20 cellular contexts compared by ENCODE assay signal in genomic region chr1:200260587-200261335, GRCh38.
A peak's percentile ranks its signal among the peaks of the same experiment; 100 is the strongest.
DNase-seq lines count a peak whose midpoint lies in the region; ATAC-seq lines count a peak whose summit lies in the region.
"Had no signal": no experiment of that assay in that cellular context is flagged by ENCODE, and none has a peak within 500 bp of the region (broad histone marks: within the 10 kb centered on the region; RNA-seq: fewer than 3 reads in every experiment).

No MANE protein-coding gene starts in this region.

- DNase-seq in NCI-H187 treated with DMSO at 0.1 percent for 48 hours (lab: John Stamatoyannopoulos, UW) = peak; percentile 4
- DNase-seq in NCI-H187 (lab: John Stamatoyannopoulos, UW) = no peak
- DNase-seq in NCI-H1092 (lab: John Stamatoyannopoulos, UW) = peak; percentile 32
- DNase-seq in NCI-H774 (lab: John Stamatoyannopoulos, UW) = peak; percentile 71
- peak; percentile 31 for DNase-seq in myocyte (ENCODE audit: low read depth)
- no peak for DNase-seq in NCI-H1930 (lab: John Stamatoyannopoulos, UW)
- no peak for DNase-seq in natural killer cell treated with Interleukin-12 subunit alpha and Interleukin-12 subunit beta and Interleukin-15 and Interleukin-18, amount 100 ng/mL, for 72 hours (ENCODE audit: low spot score)
- DNase-seq: activated CD4-positive, alpha-beta T cell treated with anti-CD3 and anti-CD28 coated beads for 4 hours; activated CD8-positive, alpha-beta memory T cell treated with anti-CD3 and anti-CD28 coated beads, Interleukin-2, amount 10 ng/mL, durations not matched to agents 7 days and 5 days; erythroblast; H9; mesenchymal stem cell; naive thymus-derived CD4-positive, alpha-beta T cell; NCI-H226; SHP77 had no signal

- no peak overlapping the region for H3K27ac Mint-ChIP-seq in natural killer cell treated with Interleukin-12 subunit alpha and Interleukin-12 subunit beta and Interleukin-15 and Interleukin-18, amount 100 ng/mL, for 72 hours
- H3K27ac Mint-ChIP-seq: activated CD8-positive, alpha-beta memory T cell treated with anti-CD3 and anti-CD28 coated beads, Interleukin-2, amount 10 ng/mL, durations not matched to agents 7 days and 5 days; activated naive CD8-positive, alpha-beta T cell; activated T-helper 1 cell treated with anti-CD3 and anti-CD28 coated beads, Interleukin-12 subunit alpha, Interleukin-12 subunit beta, Interleukin-2, Interleukin-4 antibody, amounts not matched to agents 30 ng/mL and 10 ng/mL and 1 ng/mL, durations not matched to agents 14 hours and 24 hours and 36 hours; CD14-positive monocyte; H9; naive thymus-derived CD4-positive, alpha-beta T cell had no signal

- H3K4me3 Mint-ChIP-seq in natural killer cell treated with Interleukin-12 subunit alpha and Interleukin-12 subunit beta and Interleukin-15 and Interleukin-18, amount 100 ng/mL, for 72 hours = no peak overlapping the region
- H3K4me3 Mint-ChIP-seq: activated CD8-positive, alpha-beta memory T cell treated with anti-CD3 and anti-CD28 coated beads, Interleukin-2, amount 10 ng/mL, durations not matched to agents 7 days and 5 days; activated naive CD8-positive, alpha-beta T cell; activated T-helper 1 cell treated with anti-CD3 and anti-CD28 coated beads, Interleukin-12 subunit alpha, Interleukin-12 subunit beta, Interleukin-2, Interleukin-4 antibody, amounts not matched to agents 30 ng/mL and 10 ng/mL and 1 ng/mL, durations not matched to agents 14 hours and 24 hours and 36 hours; CD14-positive monocyte; H9 had no signal

- H3K36me3 Mint-ChIP-seq in natural killer cell treated with Interleukin-12 subunit alpha and Interleukin-12 subunit beta and Interleukin-15 and Interleukin-18, amount 100 ng/mL, for 72 hours = no peaks in the 10 kb centered on the region
- H3K36me3 Mint-ChIP-seq: activated CD8-positive, alpha-beta memory T cell treated with anti-CD3 and anti-CD28 coated beads, Interleukin-2, amount 10 ng/mL, durations not matched to agents 7 days and 5 days; activated naive CD8-positive, alpha-beta T cell; CD14-positive monocyte; naive thymus-derived CD4-positive, alpha-beta T cell had no signal

- ATAC-seq in GM19324 (IDR thresholded peaks at IDR 0.05; ENCODE audit: low FRiP score, unreplicated experiment) = no peak
- no peak for ATAC-seq in natural killer cell treated with Interleukin-12 subunit alpha and Interleukin-12 subunit beta and Interleukin-15 and Interleukin-18, amount 100 ng/mL, for 72 hours
- ATAC-seq: A549; activated CD8-positive, alpha-beta memory T cell treated with anti-CD3 and anti-CD28 coated beads, Interleukin-2, amount 10 ng/mL, durations not matched to agents 7 days and 5 days; naive thymus-derived CD4-positive, alpha-beta T cell had no signal

- peaks cover 19 to 26% of the 10 kb centered on the region in 2 donors for H3K27me3 Mint-ChIP-seq in natural killer cell treated with Interleukin-12 subunit alpha and Interleukin-12 subunit beta and Interleukin-15 and Interleukin-18, amount 100 ng/mL, for 72 hours
- H3K27me3 Mint-ChIP-seq: activated naive CD8-positive, alpha-beta T cell had no signal

- no peaks in the 10 kb centered on the region for H3K9me3 Mint-ChIP-seq in natural killer cell treated with Interleukin-12 subunit alpha and Interleukin-12 subunit beta and Interleukin-15 and Interleukin-18, amount 100 ng/mL, for 72 hours
- H3K9me3 Mint-ChIP-seq: activated T-helper 1 cell treated with anti-CD3 and anti-CD28 coated beads, Interleukin-12 subunit alpha, Interleukin-12 subunit beta, Interleukin-2, Interleukin-4 antibody, amounts not matched to agents 30 ng/mL and 10 ng/mL and 1 ng/mL, durations not matched to agents 14 hours and 24 hours and 36 hours; CD14-positive monocyte; H9; naive thymus-derived CD4-positive, alpha-beta T cell had no signal

- peaks cover 0 to 9% of the 10 kb centered on the region in 2 donors for H3K4me1 Mint-ChIP-seq in natural killer cell treated with Interleukin-12 subunit alpha and Interleukin-12 subunit beta and Interleukin-15 and Interleukin-18, amount 100 ng/mL, for 72 hours (ENCODE audit: low read depth in 2 of 2)
- H3K4me1 Mint-ChIP-seq: H9 had no signal

Comparison
In these comparisons a context has a peak if more than half of its experiments do, and no peak if none do; other contexts are left out.
1. DNase-seq: peak in NCI-H187 treated with DMSO at 0.1 percent for 48 hours (single experiment), NCI-H1092 (single experiment), NCI-H774 (single experiment) and myocyte (single experiment); none in NCI-H187 (0 of 2), NCI-H1930 (0 of 2) and natural killer cell treated with Interleukin-12 subunit alpha and Interleukin-12 subunit beta and Interleukin-15 and Interleukin-18, amount 100 ng/mL, for 72 hours (single experiment).